14 cellular contexts compared by ENCODE assay signal in genomic region chr14:90574640-90575131, GRCh38.
DNase-seq lines count a peak whose midpoint lies in the region; ATAC-seq lines count a peak whose summit lies in the region.
"Had no signal": no experiment of that assay in that cellular context is flagged by ENCODE, and none has a peak within 500 bp of the region (broad histone marks: within the 10 kb centered on the region; RNA-seq: fewer than 3 reads in every experiment).

No MANE protein-coding gene starts in this region.

- H3K4me3 ChIP-seq in HAP-1 = no peak overlapping the region
- H3K4me3 ChIP-seq: prostate gland had no signal

- DNase-seq in DMS53 treated with DMSO at 0.1 percent for 48 hours (lab: John Stamatoyannopoulos, UW; ENCODE audit: unreplicated experiment) (peak; percentile 16), NCI-H187 (lab: John Stamatoyannopoulos, UW) (peak; percentile 55 to 76), amniotic epithelial cell (ENCODE audit: low read depth) (peak; percentile 3), midbrain (lab: John Stamatoyannopoulos, UW) (peak; percentile 43), HAP-1 (ENCODE audit: low spot score in 2 of 2) (no peak), T-helper 9 cell (no peak)
- DNase-seq: activated CD8-positive, alpha-beta T cell treated with anti-CD3 and anti-CD28 coated beads for 36 hours; activated naive CD4-positive, alpha-beta T cell treated with Interleukin-2 at 50 U/mL for 16 hours; mesendoderm; stimulated activated CD4-positive, alpha-beta T cell treated with anti-CD3 and anti-CD28 coated beads, Interleukin-2, amount 100 ng/mL, for 48 hours had no signal

- H3K27me3 ChIP-seq in HAP-1 (ENCODE audit: low read depth) = no peaks in the 10 kb centered on the region

- H3K36me3 ChIP-seq in HAP-1 (replicated peaks) = no peaks in the 10 kb centered on the region
- H3K36me3 ChIP-seq: prostate gland had no signal

- no peaks in the 10 kb centered on the region for H3K4me1 ChIP-seq in HAP-1
- H3K4me1 ChIP-seq: prostate gland had no signal

- H3K9me3 ChIP-seq in HAP-1 = no peaks in the 10 kb centered on the region
- H3K9me3 ChIP-seq: prostate gland had no signal

- in situ Hi-C loops in HAP-1 (cut with MboI; ENCODE audit: low sequenced_read_pairs) = no loop called here

- ATAC-seq in HG03159 (IDR thresholded peaks at IDR 0.05; ENCODE audit: unreplicated experiment) (no peak), GM18873 (IDR thresholded peaks at IDR 0.05; ENCODE audit: low FRiP score, unreplicated experiment) (no peak)
- ATAC-seq: activated CD8-positive, alpha-beta T cell treated with anti-CD3 and anti-CD28 coated beads for 36 hours; stimulated activated effector memory CD8-positive, alpha-beta T cell treated with anti-CD3 and anti-CD28 coated beads, Interleukin-12 subunit alpha, Interleukin-12 subunit beta, amount 100 ng/mL, for 72 hours had no signal

Comparison
In these comparisons a context has a peak if more than half of its experiments do, and no peak if none do; other contexts are left out.
1. DNase-seq: peak in DMS53 treated with DMSO at 0.1 percent for 48 hours (single experiment), NCI-H187 (2 of 2), amniotic epithelial cell (single experiment) and midbrain (single experiment); none in HAP-1 (0 of 2) and T-helper 9 cell (single experiment).